In the genomic region with DNA sequence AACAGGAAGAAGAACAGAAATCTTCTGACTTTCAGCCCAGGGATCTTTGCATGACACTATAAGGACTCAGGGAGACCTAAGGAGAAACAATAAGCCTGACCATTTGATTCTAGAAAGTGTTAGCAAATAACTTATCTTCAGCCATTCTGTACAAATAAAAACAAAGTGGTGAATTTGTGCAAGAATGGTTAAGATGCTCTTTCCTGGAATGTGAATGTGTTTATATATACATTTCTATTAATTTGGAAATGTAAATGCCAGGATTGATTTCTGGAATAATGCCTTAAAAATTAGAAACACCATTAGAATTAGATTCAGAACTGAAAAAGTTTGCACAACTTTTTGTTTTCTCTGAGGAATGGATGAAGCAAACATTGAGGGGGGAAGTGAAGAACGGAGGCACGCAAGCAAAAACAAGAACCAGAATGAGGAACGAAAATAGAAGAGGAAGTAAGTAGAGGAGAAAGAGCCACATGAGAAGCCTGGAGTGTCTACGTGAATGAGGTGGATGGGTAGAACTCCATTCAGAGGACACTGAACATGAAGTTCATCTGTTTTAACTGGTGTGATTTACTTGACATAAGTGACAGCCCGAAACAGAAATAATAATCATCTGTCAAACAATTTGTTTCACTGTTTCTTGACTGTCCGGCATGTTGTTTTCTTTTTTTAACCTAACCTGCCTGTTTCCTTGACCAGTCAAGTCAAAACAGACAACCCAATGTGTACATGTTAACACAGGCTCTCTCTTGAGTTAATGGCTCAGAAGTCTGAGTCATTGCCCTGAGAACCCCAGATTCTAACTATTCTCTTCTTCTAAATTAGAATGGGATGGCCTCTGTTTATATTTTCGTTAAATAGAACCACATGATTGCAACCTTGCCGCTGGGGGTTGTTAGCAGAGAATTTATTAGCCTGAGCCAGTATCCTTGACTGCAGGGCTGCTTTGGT, we compare ENCODE assay signal across 9 cellular contexts.
DNase-seq lines count a peak whose midpoint lies in the region; ATAC-seq and TF ChIP-seq lines count a peak whose summit lies in the region.
"Had no signal": no experiment of that assay in that cellular context is flagged by ENCODE, and none has a peak within 500 bp of the region (broad histone marks: within the 10 kb centered on the region; RNA-seq: fewer than 3 reads in every experiment).

No MANE protein-coding gene starts in this region.

- H3K27ac ChIP-seq in right atrium auricular region, result peak overlapping the region in 1 of 2 donors; percentile 5
- H3K27ac ChIP-seq in tibial nerve, result peak overlapping the region in 2 of 4 donors; percentile 59 to 63

- H3K36me3 ChIP-seq in right atrium auricular region (no peaks in the 10 kb centered on the region), adipocyte (ENCODE audit: control insufficient read depth, insufficient read depth, low read length, severe bottlenecking) (no peaks in the 10 kb centered on the region), tibial nerve (no peaks in the 10 kb centered on the region)

- TF ChIP-seq CTCF in right atrium auricular region (IDR thresholded peaks at IDR 0.05) (no peak), tibial nerve (IDR thresholded peaks at IDR 0.05) (no peak), progenitor cell of endocrine pancreas (IDR thresholded peaks at IDR 0.05; ENCODE audit: unreplicated experiment) (no peak)

- WGBS in tibial nerve, 2 donors, result 48 to 51% methylated on average over 8 of the region's 8 CpGs

- no peaks in the 10 kb centered on the region for H3K9me3 ChIP-seq in right atrium auricular region
- no peaks in the 10 kb centered on the region for H3K9me3 ChIP-seq in adipocyte (ENCODE audit: control insufficient read depth, low read length)
- no peaks in the 10 kb centered on the region for H3K9me3 ChIP-seq in tibial nerve

- H3K9ac ChIP-seq in adipocyte (ENCODE audit: low read length), result peak overlapping the region; percentile 70

- no peak for TF ChIP-seq POLR2A in tibial nerve (IDR thresholded peaks at IDR 0.05)

- TF ChIP-seq EP300 in tibial nerve (IDR thresholded peaks at IDR 0.05), result peak; percentile 52 to 72

- no peak overlapping the region for H3K27ac Mint-ChIP-seq in progenitor cell of endocrine pancreas
- H3K27ac Mint-ChIP-seq: CD4-positive, CD25-positive, alpha-beta regulatory T cell had no signal

- H3K4me3 ChIP-seq in right atrium auricular region (no peak overlapping the region), adipocyte (ENCODE audit: low read length) (peak overlapping the region; percentile 17), tibial nerve (no peak overlapping the region)

- H3K4me1 Mint-ChIP-seq in progenitor cell of endocrine pancreas (ENCODE audit: low read depth), result no peaks in the 10 kb centered on the region

- ATAC-seq in left cardiac atrium, result peak; percentile 55 to 68
- ATAC-seq in HG03097 (IDR thresholded peaks at IDR 0.05; ENCODE audit: low FRiP score, unreplicated experiment), result peak; percentile 74

- no peaks in the 10 kb centered on the region for H3K27me3 Mint-ChIP-seq in progenitor cell of endocrine pancreas
- H3K27me3 Mint-ChIP-seq: CD4-positive, CD25-positive, alpha-beta regulatory T cell had no signal

- DNase-seq in left cardiac atrium (no peak), right atrium auricular region (ENCODE audit: low spot score) (no peak), adipocyte (ENCODE audit: low read depth) (peak; percentile 61), tibial nerve (ENCODE audit: low spot score in 2 of 2) (no peak), SHP77 treated with DMSO at 0.1 percent for 48 hours (lab: John Stamatoyannopoulos, UW) (no peak), posterior vena cava (ENCODE audit: low spot score) (no peak), progenitor cell of endocrine pancreas (ENCODE audit: low spot score, unreplicated experiment) (no peak)
- DNase-seq: CD4-positive, CD25-positive, alpha-beta regulatory T cell had no signal

- H3K4me1 ChIP-seq in right atrium auricular region (no peaks in the 10 kb centered on the region), adipocyte (ENCODE audit: control insufficient read depth, insufficient read depth, low read length) (peaks cover 76% of the 10 kb centered on the region), tibial nerve (no peaks in the 10 kb centered on the region)

- intact Hi-C loops in left cardiac atrium (cut with DNase I), result no loop called here
- intact Hi-C loops in posterior vena cava (cut with DNase I), result no loop called here

- no peaks in the 10 kb centered on the region for H3K9me3 Mint-ChIP-seq in progenitor cell of endocrine pancreas (ENCODE audit: low read depth)

- no peaks in the 10 kb centered on the region for H3K36me3 Mint-ChIP-seq in progenitor cell of endocrine pancreas (ENCODE audit: insufficient read depth)
- H3K36me3 Mint-ChIP-seq: CD4-positive, CD25-positive, alpha-beta regulatory T cell had no signal

- no peak overlapping the region for H3K4me3 Mint-ChIP-seq in progenitor cell of endocrine pancreas (ENCODE audit: low read depth)
- H3K4me3 Mint-ChIP-seq: CD4-positive, CD25-positive, alpha-beta regulatory T cell had no signal

- H3K27me3 ChIP-seq in right atrium auricular region (no peaks in the 10 kb centered on the region), adipocyte (replicated peaks; ENCODE audit: control insufficient read depth, insufficient read depth, low read length) (no peaks in the 10 kb centered on the region), tibial nerve (no peaks in the 10 kb centered on the region)
